Comparison of ENCODE assay signal across 7 cellular contexts in the genomic region with DNA sequence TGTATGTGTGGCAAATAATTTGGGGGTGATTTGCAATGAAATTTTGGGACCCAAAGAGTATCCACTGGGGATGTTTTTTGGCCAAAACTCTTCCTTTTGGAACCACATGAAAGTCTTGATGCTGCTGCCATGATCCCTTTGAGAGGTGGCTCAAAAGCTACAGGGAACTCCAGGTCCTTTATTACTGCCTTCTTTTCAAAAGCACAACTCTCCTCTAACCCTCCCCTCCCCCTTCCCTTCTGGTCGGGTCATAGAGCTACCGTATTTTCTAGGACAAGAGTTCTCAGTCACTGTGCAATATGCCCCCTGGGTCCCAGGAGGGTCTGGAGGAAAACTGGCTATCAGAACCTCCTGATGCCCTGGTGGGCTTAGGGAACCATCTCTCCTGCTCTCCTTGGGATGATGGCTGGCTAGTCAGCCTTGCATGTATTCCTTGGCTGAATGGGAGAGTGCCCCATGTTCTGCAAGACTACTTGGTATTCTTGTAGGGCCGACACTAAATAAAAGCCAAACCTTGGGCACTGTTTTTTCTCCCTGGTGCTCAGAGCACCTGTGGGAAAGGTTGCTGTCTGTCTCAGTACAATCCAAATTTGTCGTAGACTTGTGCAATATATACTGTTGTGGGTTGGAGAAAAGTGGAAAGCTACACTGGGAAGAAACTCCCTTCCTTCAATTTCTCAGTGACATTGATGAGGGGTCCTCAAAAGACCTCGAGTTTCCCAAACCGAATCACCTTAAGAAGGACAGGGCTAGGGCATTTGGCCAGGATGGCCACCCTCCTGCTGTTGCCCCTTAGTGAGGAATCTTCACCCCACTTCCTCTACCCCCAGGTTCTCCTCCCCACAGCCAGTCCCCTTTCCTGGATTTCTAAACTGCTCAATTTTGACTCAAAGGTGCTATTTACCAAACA. TPM values are rescaled to one million over a fixed set of nuclear protein-coding genes. Genes with fewer than 3 reads are reported as not detected.
DNase-seq lines count a peak whose midpoint lies in the region; ATAC-seq lines count a peak whose summit lies in the region.

No MANE protein-coding gene starts in this region.

- CTCF ChIA-PET in activated CD8-positive, alpha-beta T cell treated with anti-CD3 and anti-CD28 coated beads, Interleukin-2, amount 10 ng/mL, durations not matched to agents 7 days and 5 days (lab: Charles Lee): interaction anchor here (0.6 to 9.4 kb wide), 11 partner anchors 9 to 38 kb away, joined by 3 to 222 read pairs (median 18); no protein-coding TSS in a partner anchor

- H3K36me3 Mint-ChIP-seq in activated CD8-positive, alpha-beta T cell treated with anti-CD3 and anti-CD28 coated beads, Interleukin-2, amount 10 ng/mL, durations not matched to agents 7 days and 5 days (ENCODE audit: low read depth): peaks cover 61% of the 10 kb centered on the region

- no peaks in the 10 kb centered on the region for H3K27me3 Mint-ChIP-seq in activated CD8-positive, alpha-beta T cell treated with anti-CD3 and anti-CD28 coated beads, Interleukin-2, amount 10 ng/mL, durations not matched to agents 7 days and 5 days (ENCODE audit: low read depth)
- H3K27me3 Mint-ChIP-seq in stimulated activated naive CD8-positive, alpha-beta T cell treated with anti-CD3 and anti-CD28 coated beads, Interleukin-15, amount 100 ng/mL, for 72 hours: no peaks in the 10 kb centered on the region

- no peak for ATAC-seq in activated CD8-positive, alpha-beta T cell treated with anti-CD3 and anti-CD28 coated beads, Interleukin-2, amount 10 ng/mL, durations not matched to agents 7 days and 5 days
- ATAC-seq in stimulated activated naive CD8-positive, alpha-beta T cell treated with anti-CD3 and anti-CD28 coated beads, Interleukin-15, amount 100 ng/mL, for 72 hours: no peak

- H3K9me3 ChIP-seq in HUES48 (ENCODE audit: control insufficient read depth, insufficient read depth, low read length): no peaks in the 10 kb centered on the region
- no peaks in the 10 kb centered on the region for H3K9me3 ChIP-seq in iPS-18a (ENCODE audit: control insufficient read depth, low read depth, low read length)
- no peaks in the 10 kb centered on the region for H3K9me3 ChIP-seq in SJCRH30 (replicated peaks)

- POLR2A ChIA-PET in activated CD8-positive, alpha-beta T cell treated with anti-CD3 and anti-CD28 coated beads, Interleukin-2, amount 10 ng/mL, durations not matched to agents 7 days and 5 days (lab: Charles Lee): interaction anchor here (0.5 to 7.3 kb wide), 11 partner anchors 9 to 1238 kb away, joined by 3 to 376 read pairs (median 11); a partner anchor contains a TSS

- H3K27ac Mint-ChIP-seq in activated CD8-positive, alpha-beta T cell treated with anti-CD3 and anti-CD28 coated beads, Interleukin-2, amount 10 ng/mL, durations not matched to agents 7 days and 5 days: peak overlapping the region; percentile 40
- peak overlapping the region; percentile 79 to 94 for H3K27ac Mint-ChIP-seq in stimulated activated naive CD8-positive, alpha-beta T cell treated with anti-CD3 and anti-CD28 coated beads, Interleukin-15, amount 100 ng/mL, for 72 hours

- DNase-seq in activated CD8-positive, alpha-beta T cell treated with anti-CD3 and anti-CD28 coated beads, Interleukin-2, amount 10 ng/mL, durations not matched to agents 7 days and 5 days: no peak
- no peak for DNase-seq in stimulated activated naive CD8-positive, alpha-beta T cell treated with anti-CD3 and anti-CD28 coated beads, Interleukin-15, amount 100 ng/mL, for 72 hours
- no peak for DNase-seq in NCI-H226
- DNase-seq in SJCRH30: no peak
- no peak for DNase-seq in T1000 (lab: John Stamatoyannopoulos, UW)

- H3K9ac ChIP-seq in HUES48 (ENCODE audit: low read depth, low read length) (no peak overlapping the region), iPS-18a (ENCODE audit: low read length) (no peak overlapping the region)

- peaks cover 60% of the 10 kb centered on the region for H3K4me1 Mint-ChIP-seq in activated CD8-positive, alpha-beta T cell treated with anti-CD3 and anti-CD28 coated beads, Interleukin-2, amount 10 ng/mL, durations not matched to agents 7 days and 5 days (ENCODE audit: low read depth)
- H3K4me1 Mint-ChIP-seq in stimulated activated naive CD8-positive, alpha-beta T cell treated with anti-CD3 and anti-CD28 coated beads, Interleukin-15, amount 100 ng/mL, for 72 hours: peaks cover 72% of the 10 kb centered on the region

- peaks cover 90% of the 10 kb centered on the region for H3K27me3 ChIP-seq in HUES48 (ENCODE audit: control insufficient read depth, insufficient read depth, low read length)
- peaks cover 84% of the 10 kb centered on the region for H3K27me3 ChIP-seq in iPS-18a (ENCODE audit: control insufficient read depth, insufficient read depth, low read length)
- no peaks in the 10 kb centered on the region for H3K27me3 ChIP-seq in SJCRH30

- H3K27ac ChIP-seq in HUES48 (ENCODE audit: low read depth, low read length): peak overlapping the region; percentile 72
- no peak overlapping the region for H3K27ac ChIP-seq in iPS-18a (ENCODE audit: low read length)
- no peak overlapping the region for H3K27ac ChIP-seq in SJCRH30

- H3K36me3 ChIP-seq in HUES48 (ENCODE audit: control insufficient read depth, insufficient read depth, low read length) (no peaks in the 10 kb centered on the region), iPS-18a (ENCODE audit: control insufficient read depth, low read depth, low read length) (no peaks in the 10 kb centered on the region), SJCRH30 (peaks cover 18% of the 10 kb centered on the region)

- peak overlapping the region; percentile 86 for H3K4me3 Mint-ChIP-seq in activated CD8-positive, alpha-beta T cell treated with anti-CD3 and anti-CD28 coated beads, Interleukin-2, amount 10 ng/mL, durations not matched to agents 7 days and 5 days
- peak overlapping the region; percentile 91 to 99 for H3K4me3 Mint-ChIP-seq in stimulated activated naive CD8-positive, alpha-beta T cell treated with anti-CD3 and anti-CD28 coated beads, Interleukin-15, amount 100 ng/mL, for 72 hours

- peaks cover 36% of the 10 kb centered on the region for H3K4me1 ChIP-seq in HUES48 (ENCODE audit: control insufficient read depth, insufficient read depth, low read length)
- H3K4me1 ChIP-seq in iPS-18a (ENCODE audit: control insufficient read depth, low read depth, low read length): peaks cover 37% of the 10 kb centered on the region
- peaks cover 26% of the 10 kb centered on the region for H3K4me1 ChIP-seq in SJCRH30

- H3K9me3 Mint-ChIP-seq in activated CD8-positive, alpha-beta T cell treated with anti-CD3 and anti-CD28 coated beads, Interleukin-2, amount 10 ng/mL, durations not matched to agents 7 days and 5 days (ENCODE audit: insufficient read depth): no peaks in the 10 kb centered on the region
- no peaks in the 10 kb centered on the region for H3K9me3 Mint-ChIP-seq in stimulated activated naive CD8-positive, alpha-beta T cell treated with anti-CD3 and anti-CD28 coated beads, Interleukin-15, amount 100 ng/mL, for 72 hours

- peak overlapping the region; percentile 10 for H3K4me3 ChIP-seq in HUES48 (ENCODE audit: low read depth, low read length)
- peak overlapping the region; percentile 48 for H3K4me3 ChIP-seq in iPS-18a (ENCODE audit: low read length)
- no peak overlapping the region for H3K4me3 ChIP-seq in SJCRH30

RNA-seq across cellular contexts. Expression of a gene that starts 3.1 kb away (rescaled TPM):
- total RNA-seq in activated CD8-positive, alpha-beta T cell treated with anti-CD3 and anti-CD28 coated beads, Interleukin-2, amount 10 ng/mL, durations not matched to agents 7 days and 5 days: 10 to 100 TPM; 58.6 to 58.9 TPM
- total RNA-seq in SJCRH30 (2014; rRNA removed; shearing (Covaris generic)): 59.8 and 63.1 TPM in 2 replicates

RNA-seq across cellular contexts. Expression of a gene that starts 42.5 kb away (rescaled TPM):
- total RNA-seq in activated CD8-positive, alpha-beta T cell treated with anti-CD3 and anti-CD28 coated beads, Interleukin-2, amount 10 ng/mL, durations not matched to agents 7 days and 5 days: not detected
- 7.5 and 7.6 TPM in 2 replicates for total RNA-seq in SJCRH30 (2014; rRNA removed; shearing (Covaris generic))
